In the genomic region with DNA sequence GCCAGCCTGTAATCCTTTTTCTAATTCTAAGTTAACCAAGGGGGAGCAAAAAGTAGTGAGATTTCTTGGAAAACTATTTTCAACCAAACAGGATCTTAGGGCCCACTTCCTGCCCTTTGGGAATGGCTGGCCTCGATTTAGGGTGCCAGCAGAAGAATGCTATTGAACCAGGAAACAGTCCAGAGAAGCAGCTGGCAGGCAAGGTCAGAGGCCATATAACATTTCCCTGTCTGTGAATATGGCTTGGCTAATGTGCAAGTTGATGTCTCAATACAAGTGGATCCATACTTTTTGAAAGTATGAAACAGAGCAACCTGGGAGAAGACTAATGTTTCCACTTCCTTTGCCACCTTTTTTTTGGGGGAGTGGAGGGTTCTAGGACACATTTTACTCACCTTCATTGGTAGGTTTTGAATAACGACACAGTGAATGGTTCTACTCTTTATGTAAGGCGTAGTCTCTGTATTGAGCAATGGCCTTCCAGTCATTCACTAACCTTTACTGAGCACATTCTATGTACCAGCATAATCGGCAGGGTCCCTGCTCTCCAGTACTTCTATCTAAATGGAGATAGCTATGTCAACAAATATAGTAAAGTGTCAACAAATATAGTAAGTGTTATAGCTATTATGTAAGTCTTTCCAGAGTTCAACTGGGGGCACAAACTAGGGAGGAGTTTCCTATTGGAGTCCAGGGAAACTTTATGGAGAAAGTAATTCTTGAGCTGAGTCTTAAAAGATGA, we compare ENCODE assay signal across 25 cellular contexts. TPM values are rescaled to one million over a fixed set of nuclear protein-coding genes. Genes with fewer than 3 reads are reported as not detected.
DNase-seq lines count a peak whose midpoint lies in the region; ATAC-seq and TF ChIP-seq lines count a peak whose summit lies in the region.
"Had no signal": no experiment of that assay in that cellular context is flagged by ENCODE, and none has a peak within 500 bp of the region (broad histone marks: within the 10 kb centered on the region; RNA-seq: fewer than 3 reads in every experiment).

No MANE protein-coding gene starts in this region.

- H3K27ac ChIP-seq in gastroesophageal sphincter (no peak overlapping the region), PC-9 (no peak overlapping the region)
- H3K27ac ChIP-seq: dorsolateral prefrontal cortex, RWPE1, VCaP had no signal

- H3K4me3 ChIP-seq in mucosa of descending colon (no peak overlapping the region), gastroesophageal sphincter (no peak overlapping the region), PC-9 (no peak overlapping the region)
- H3K4me3 ChIP-seq: dorsolateral prefrontal cortex had no signal

- peak overlapping the region; percentile 61 for H3K27ac Mint-ChIP-seq in activated T-cell treated with anti-CD3 and anti-CD28 coated beads, Interleukin-2, amount 50 U/mL, for 24 hours
- no peak overlapping the region for H3K27ac Mint-ChIP-seq in activated T-cell treated with anti-CD3 and anti-CD28 coated beads, Interleukin-2, amount 50 U/mL, for 72 hours
- H3K27ac Mint-ChIP-seq: CD8-positive, alpha-beta T cell; nephron had no signal

- H3K4me1 ChIP-seq in mucosa of descending colon (ENCODE audit: low read depth) (peaks cover 48% of the 10 kb centered on the region), gastroesophageal sphincter (peaks cover 16 to 53% (median 22%) of the 10 kb centered on the region in 3 donors), PC-9 (replicated peaks; ENCODE audit: insufficient read depth) (no peaks in the 10 kb centered on the region)

- no peaks in the 10 kb centered on the region for H3K9me2 ChIP-seq in PC-9 (ENCODE audit: insufficient read depth)

- intact Hi-C loops in mucosa of descending colon (cut with DNase I, micrococcal nuclease) = no loop called here
- intact Hi-C loops in PC-9 (cut with micrococcal nuclease; ENCODE audit: unreplicated experiment) = no loop called here

- H3K27me3 ChIP-seq in gastroesophageal sphincter (no peaks in the 10 kb centered on the region), PC-9 (ENCODE audit: insufficient read depth, low read depth) (no peaks in the 10 kb centered on the region)

- TF ChIP-seq EP300 in gastroesophageal sphincter (IDR thresholded peaks at IDR 0.05) = no peak

- TF ChIP-seq POLR2A in gastroesophageal sphincter (IDR thresholded peaks at IDR 0.05) = no peak

- no peaks in the 10 kb centered on the region for H3K79me2 ChIP-seq in PC-9 (ENCODE audit: low read depth)

- peaks cover 47% of the 10 kb centered on the region for H3K4me1 Mint-ChIP-seq in activated T-cell treated with anti-CD3 and anti-CD28 coated beads, Interleukin-2, amount 50 U/mL, for 24 hours (ENCODE audit: low read depth)
- peaks cover 41% of the 10 kb centered on the region for H3K4me1 Mint-ChIP-seq in activated T-cell treated with anti-CD3 and anti-CD28 coated beads, Interleukin-2, amount 50 U/mL, for 72 hours (ENCODE audit: low read depth)

- H2AFZ ChIP-seq in PC-9 = no peak overlapping the region

- DNase-seq in activated T-cell treated with anti-CD3 and anti-CD28 coated beads, Interleukin-2, amount 50 U/mL, for 24 hours = no peak
- no peak for DNase-seq in activated T-cell treated with anti-CD3 and anti-CD28 coated beads, Interleukin-2, amount 50 U/mL, for 72 hours
- DNase-seq in dermis blood vessel endothelial cell (peak; percentile 32), mucosa of descending colon (peak in 2 of 3 donors; percentile 35 to 64), NCI-H345 treated with DMSO at 0.1 percent for 48 hours (lab: John Stamatoyannopoulos, UW; ENCODE audit: unreplicated experiment) (no peak), PC-9 (no peak)
- DNase-seq: activated CD4-positive, alpha-beta T cell treated with anti-CD3 and anti-CD28 coated beads for 48 hours; activated CD8-positive, alpha-beta memory T cell treated with anti-CD3 and anti-CD28 coated beads for 24 hours; activated gamma-delta T cell treated with Interleukin-2 at 50 U/mL for 16 hours; CD8-positive, alpha-beta T cell; central memory CD4-positive, alpha-beta T cell; dorsolateral prefrontal cortex; midbrain; NCI-H1105; NCI-H1930; NCI-H82; retina; substantia nigra; T-helper 9 cell had no signal

- TF ChIP-seq CTCF in mucosa of descending colon (IDR thresholded peaks at IDR 0.05) (no peak), gastroesophageal sphincter (IDR thresholded peaks at IDR 0.05) (no peak), PC-9 (conservative IDR thresholded peaks at IDR 0.05) (no peak)

- no peaks in the 10 kb centered on the region for H3K9me3 ChIP-seq in mucosa of descending colon
- no peaks in the 10 kb centered on the region for H3K9me3 ChIP-seq in gastroesophageal sphincter
- no peaks in the 10 kb centered on the region for H3K9me3 ChIP-seq in PC-9 (ENCODE audit: insufficient read depth, low read depth)

- H3K36me3 ChIP-seq in mucosa of descending colon (ENCODE audit: low read depth) (no peaks in the 10 kb centered on the region), gastroesophageal sphincter (peaks cover 0 to 48% of the 10 kb centered on the region in 2 donors), PC-9 (ENCODE audit: low read depth) (no peaks in the 10 kb centered on the region)

- H3F3A ChIP-seq in PC-9 (ENCODE audit: insufficient read depth, low read depth) = no peaks in the 10 kb centered on the region

- POLR2A ChIA-PET in PC-9 (lab: Charles Lee; ENCODE audit: unreplicated experiment) = no interaction called here

- no TSS peak for BruUV-seq in PC-9 (replicated peaks; lab: Mats Ljungman, UMichigan)

- H3K27me3 Mint-ChIP-seq in activated T-cell treated with anti-CD3 and anti-CD28 coated beads, Interleukin-2, amount 50 U/mL, for 24 hours = no peaks in the 10 kb centered on the region
- H3K27me3 Mint-ChIP-seq in activated T-cell treated with anti-CD3 and anti-CD28 coated beads, Interleukin-2, amount 50 U/mL, for 72 hours (ENCODE audit: low read depth) = no peaks in the 10 kb centered on the region

- CTCF ChIA-PET in PC-9 (lab: Charles Lee) = no interaction called here

- H4K20me1 ChIP-seq in PC-9 (ENCODE audit: insufficient read depth) = no peaks in the 10 kb centered on the region

- no peak for ATAC-seq in activated T-cell treated with anti-CD3 and anti-CD28 coated beads, Interleukin-2, amount 50 U/mL, for 72 hours (replicated peaks in 1 of 2)
- peak; percentile 90 for ATAC-seq in mucosa of descending colon
- no peak for ATAC-seq in gastroesophageal sphincter
- no peak for ATAC-seq in HG03175 (IDR thresholded peaks at IDR 0.05; ENCODE audit: unreplicated experiment)
- ATAC-seq: CD8-positive, alpha-beta T cell; SK-N-SH treated with all-trans-retinoic acid at 6 μM for 48 hours had no signal

- peaks cover 68% of the 10 kb centered on the region for H3K36me3 Mint-ChIP-seq in activated T-cell treated with anti-CD3 and anti-CD28 coated beads, Interleukin-2, amount 50 U/mL, for 24 hours (ENCODE audit: low read depth)
- H3K36me3 Mint-ChIP-seq in activated T-cell treated with anti-CD3 and anti-CD28 coated beads, Interleukin-2, amount 50 U/mL, for 72 hours (ENCODE audit: insufficient read depth in 2 of 2) = peaks cover 7 to 17% of the 10 kb centered on the region in 2 donors

- H3K4me3 Mint-ChIP-seq in activated T-cell treated with anti-CD3 and anti-CD28 coated beads, Interleukin-2, amount 50 U/mL, for 24 hours = no peak overlapping the region
- H3K4me3 Mint-ChIP-seq in activated T-cell treated with anti-CD3 and anti-CD28 coated beads, Interleukin-2, amount 50 U/mL, for 72 hours = no peak overlapping the region
- H3K4me3 Mint-ChIP-seq: CD8-positive, alpha-beta T cell; nephron had no signal

- H3K9me3 Mint-ChIP-seq in activated T-cell treated with anti-CD3 and anti-CD28 coated beads, Interleukin-2, amount 50 U/mL, for 24 hours = no peaks in the 10 kb centered on the region
- no peaks in the 10 kb centered on the region for H3K9me3 Mint-ChIP-seq in activated T-cell treated with anti-CD3 and anti-CD28 coated beads, Interleukin-2, amount 50 U/mL, for 72 hours
- H3K9me3 Mint-ChIP-seq: CD8-positive, alpha-beta T cell; nephron had no signal

- 61 to 71% methylated on average over 2 to 4 of the region's 4 CpGs for WGBS in gastroesophageal sphincter (ENCODE audit: low coverage in 1 of 2), 2 donors

- no peak overlapping the region for H3K4me2 ChIP-seq in PC-9

RNA-seq across cellular contexts. Expression of gene RRM1, which starts 34.2 kb away (rescaled TPM):
- 100 to 1,000 TPM; 166 to 189 TPM for total RNA-seq in activated T-cell treated with anti-CD3 and anti-CD28 coated beads, Interleukin-2, amount 50 U/mL, for 72 hours
- total RNA-seq in dermis blood vessel endothelial cell (68.8 and 173 TPM in 2 replicates), mucosa of descending colon (10 to 100 TPM; 29.5 to 63.4 (median 36.3) TPM), gastroesophageal sphincter (10 to 100 TPM; 33.1 to 67.4 (median 43.6) TPM), PC-9 (2021) (57.7 and 68.1 TPM in 2 replicates)

Comparison
In these comparisons a context has a peak if more than half of its experiments do, and no peak if none do; other contexts are left out.
1. DNase-seq: peak in dermis blood vessel endothelial cell (single experiment) and mucosa of descending colon (2 of 3); none in activated T-cell treated with anti-CD3 and anti-CD28 coated beads, Interleukin-2, amount 50 U/mL, for 24 hours (single experiment), activated T-cell treated with anti-CD3 and anti-CD28 coated beads, Interleukin-2, amount 50 U/mL, for 72 hours (0 of 2), NCI-H345 treated with DMSO at 0.1 percent for 48 hours (single experiment) and PC-9 (0 of 2).